Comparison of ENCODE assay signal across 17 cellular contexts in genomic region chrX:154351183-154352011, GRCh38. TPM values are rescaled to one million over a fixed set of nuclear protein-coding genes. Genes with fewer than 3 reads are reported as not detected.
A peak's percentile ranks its signal among the peaks of the same experiment; 100 is the strongest.
DNase-seq lines count a peak whose midpoint lies in the region; ATAC-seq and TF ChIP-seq lines count a peak whose summit lies in the region.
"Had no signal": no experiment of that assay in that cellular context is flagged by ENCODE, and none has a peak within 500 bp of the region (broad histone marks: within the 10 kb centered on the region; RNA-seq: fewer than 3 reads in every experiment).

No MANE protein-coding gene starts in this region.

- peak; percentile 66 for ATAC-seq in stimulated activated memory B cell treated with anti-CD40 and anti-IgM and Interleukin-4, amounts not matched to agents 10 μg/mL and 1 μg/mL and 100 μg/mL, for 72 hours
- no peak for ATAC-seq in GM19397 (IDR thresholded peaks at IDR 0.05; ENCODE audit: unreplicated experiment)
- ATAC-seq: foreskin keratinocyte, pancreas had no signal

- H3K4me1 ChIP-seq in esophagus (ENCODE audit: control insufficient read depth in 2 of 2, insufficient read depth in 2 of 2, low read length in 1 of 2) (peaks cover 3 to 6% of the 10 kb centered on the region in 2 donors), colonic mucosa (peaks cover 8% of the 10 kb centered on the region), HAP-1 (no peaks in the 10 kb centered on the region)
- H3K4me1 ChIP-seq: foreskin keratinocyte, pancreas had no signal

- H3K36me3 Mint-ChIP-seq in activated T-cell treated with anti-CD3 and anti-CD28 coated beads, Interleukin-2, amount 50 U/mL, for 24 hours (ENCODE audit: low read depth) = peaks cover 79% of the 10 kb centered on the region
- H3K36me3 Mint-ChIP-seq in stimulated activated memory B cell treated with anti-CD40 and anti-IgM and Interleukin-4, amounts not matched to agents 10 μg/mL and 1 μg/mL and 100 μg/mL, for 72 hours = peaks cover 26% of the 10 kb centered on the region

- H3K4me1 Mint-ChIP-seq in activated T-cell treated with anti-CD3 and anti-CD28 coated beads, Interleukin-2, amount 50 U/mL, for 24 hours (ENCODE audit: low read depth) = peaks cover 70% of the 10 kb centered on the region
- peaks cover 28% of the 10 kb centered on the region for H3K4me1 Mint-ChIP-seq in stimulated activated memory B cell treated with anti-CD40 and anti-IgM and Interleukin-4, amounts not matched to agents 10 μg/mL and 1 μg/mL and 100 μg/mL, for 72 hours

- no peak overlapping the region for H3K4me3 ChIP-seq in WERI-Rb-1 (ENCODE audit: low read depth, low read length)
- H3K4me3 ChIP-seq in esophagus (ENCODE audit: low read depth in 1 of 2, low read length in 2 of 2) = no peak overlapping the region
- H3K4me3 ChIP-seq in colonic mucosa = no peak overlapping the region
- H3K4me3 ChIP-seq in HAP-1 = no peak overlapping the region
- H3K4me3 ChIP-seq: pancreas, thoracic aorta had no signal

- WGBS in esophagus, 2 donors = 45 to 57% methylated on average over 30 of the region's 30 CpGs

- peak; percentile 46 for DNase-seq in activated T-cell treated with anti-CD3 and anti-CD28 coated beads, Interleukin-2, amount 50 U/mL, for 24 hours
- DNase-seq in activated T-cell treated with anti-CD3 and anti-CD28 coated beads, Interleukin-2, amount 50 U/mL, for 48 hours = no peak
- DNase-seq in WERI-Rb-1 = no peak
- no peak for DNase-seq in colonic mucosa
- DNase-seq in HAP-1 (ENCODE audit: low spot score in 2 of 2) = no peak
- DNase-seq: foreskin keratinocyte; NCI-H1048; NCI-H69; SK-N-SH; stimulated activated CD4-positive, alpha-beta T cell treated with anti-CD3 and anti-CD28 coated beads, Interleukin-4, amount 100 ng/mL, for 1 hour had no signal

- no peak overlapping the region for H3K4me3 Mint-ChIP-seq in activated T-cell treated with anti-CD3 and anti-CD28 coated beads, Interleukin-2, amount 50 U/mL, for 24 hours
- no peak overlapping the region for H3K4me3 Mint-ChIP-seq in stimulated activated memory B cell treated with anti-CD40 and anti-IgM and Interleukin-4, amounts not matched to agents 10 μg/mL and 1 μg/mL and 100 μg/mL, for 72 hours

- peak overlapping the region in 1 of 2 donors; percentile 35 for H3K9ac ChIP-seq in colonic mucosa (ENCODE audit: low read depth in 2 of 2, low read length in 2 of 2)
- H3K9ac ChIP-seq: SK-N-SH had no signal

- no peaks in the 10 kb centered on the region for H3K9me3 Mint-ChIP-seq in activated T-cell treated with anti-CD3 and anti-CD28 coated beads, Interleukin-2, amount 50 U/mL, for 24 hours
- no peaks in the 10 kb centered on the region for H3K9me3 Mint-ChIP-seq in stimulated activated memory B cell treated with anti-CD40 and anti-IgM and Interleukin-4, amounts not matched to agents 10 μg/mL and 1 μg/mL and 100 μg/mL, for 72 hours

- H3K27ac Mint-ChIP-seq in activated T-cell treated with anti-CD3 and anti-CD28 coated beads, Interleukin-2, amount 50 U/mL, for 24 hours = peak overlapping the region; percentile 79
- H3K27ac Mint-ChIP-seq in stimulated activated memory B cell treated with anti-CD40 and anti-IgM and Interleukin-4, amounts not matched to agents 10 μg/mL and 1 μg/mL and 100 μg/mL, for 72 hours = peak overlapping the region; percentile 81

- intact Hi-C loops in colonic mucosa (cut with DNase I) = no loop called here

- peak overlapping the region; percentile 55; the same call in 1 of the 2 replicates for H3K27ac ChIP-seq in WERI-Rb-1
- H3K27ac ChIP-seq in esophagus (ENCODE audit: low read depth in 2 of 2, low read length in 1 of 2) = peak overlapping the region; percentile 42
- H3K27ac ChIP-seq in colonic mucosa = no peak overlapping the region
- H3K27ac ChIP-seq: foreskin keratinocyte, pancreas had no signal

- in situ Hi-C loops in HAP-1 (cut with MboI; ENCODE audit: low sequenced_read_pairs) = loop anchor here (25.0 kb wide), 1 partner anchor 186 kb away; the partner anchor contains the start of genes G6PD and IKBKG

- H3K27me3 ChIP-seq in WERI-Rb-1 (ENCODE audit: insufficient read depth, low read depth, severe bottlenecking) = peaks cover 34% of the 10 kb centered on the region
- no peaks in the 10 kb centered on the region for H3K27me3 ChIP-seq in esophagus (ENCODE audit: control insufficient read depth in 1 of 2, insufficient read depth in 2 of 2, low read length in 2 of 2)
- H3K27me3 ChIP-seq in colonic mucosa = no peaks in the 10 kb centered on the region
- no peaks in the 10 kb centered on the region for H3K27me3 ChIP-seq in HAP-1 (ENCODE audit: low read depth)
- H3K27me3 ChIP-seq: foreskin keratinocyte, pancreas had no signal

- peaks cover 85% of the 10 kb centered on the region for H3K36me3 ChIP-seq in WERI-Rb-1
- peaks cover 0 to 65% of the 10 kb centered on the region in 2 donors for H3K36me3 ChIP-seq in esophagus (ENCODE audit: control insufficient read depth in 2 of 2, insufficient read depth in 2 of 2, low read length in 1 of 2)
- no peaks in the 10 kb centered on the region for H3K36me3 ChIP-seq in colonic mucosa
- H3K36me3 ChIP-seq in HAP-1 (replicated peaks) = peaks cover 84% of the 10 kb centered on the region

- H3K9me3 ChIP-seq in WERI-Rb-1 (ENCODE audit: severe bottlenecking) (no peaks in the 10 kb centered on the region), esophagus (ENCODE audit: control insufficient read depth in 2 of 2, insufficient read depth in 1 of 2, low read depth in 1 of 2, low read length in 1 of 2) (no peaks in the 10 kb centered on the region), colonic mucosa (no peaks in the 10 kb centered on the region), HAP-1 (no peaks in the 10 kb centered on the region)
- H3K9me3 ChIP-seq: pancreas, SK-N-SH, thoracic aorta had no signal

- no peaks in the 10 kb centered on the region for H3K27me3 Mint-ChIP-seq in activated T-cell treated with anti-CD3 and anti-CD28 coated beads, Interleukin-2, amount 50 U/mL, for 24 hours
- no peaks in the 10 kb centered on the region for H3K27me3 Mint-ChIP-seq in stimulated activated memory B cell treated with anti-CD40 and anti-IgM and Interleukin-4, amounts not matched to agents 10 μg/mL and 1 μg/mL and 100 μg/mL, for 72 hours

- TF ChIP-seq CTCF in WERI-Rb-1 (IDR thresholded peaks at IDR 0.05; ENCODE audit: low read depth, low read length) (no peak), colonic mucosa (IDR thresholded peaks at IDR 0.05) (no peak)

RNA-seq across cellular contexts. Expression of gene FLNA, which starts 23.0 kb away (rescaled TPM):
- polyA plus RNA-seq in esophagus = 100 to 1,000 TPM; 407 to 691 TPM
- total RNA-seq in colonic mucosa = 100 to 1,000 TPM; 124 to 773 TPM

RNA-seq across cellular contexts. Expression of gene EMD, which starts 27.7 kb away (rescaled TPM):
- 10 to 100 TPM; 66.5 to 83.9 TPM for polyA plus RNA-seq in esophagus
- total RNA-seq in colonic mucosa = 10 to 100 TPM; 44.4 to 49.1 TPM

RNA-seq across cellular contexts. Expression of gene RPL10, which starts 46.8 kb away (rescaled TPM):
- 1,000 to 10,000 TPM; 2,998 to 4,750 TPM for polyA plus RNA-seq in esophagus
- 1,000 to 10,000 TPM; 1,915 to 2,641 TPM for total RNA-seq in colonic mucosa

RNA-seq across cellular contexts. Expression of gene TKTL1, which starts 55.8 kb away (rescaled TPM):
- not detected for polyA plus RNA-seq in esophagus
- total RNA-seq in colonic mucosa = not detected
- total RNA-seq: foreskin keratinocyte, pancreas had no signal
- polyA plus RNA-seq: foreskin keratinocyte, pancreas, SK-N-SH had no signal

RNA-seq across cellular contexts. Expression of gene TEX28, which starts 56.5 kb away (rescaled TPM):
- polyA plus RNA-seq in esophagus = not detected
- not detected for total RNA-seq in colonic mucosa
- total RNA-seq: cerebellum, Daoy, foreskin keratinocyte, pancreas, thoracic aorta had no signal
- polyA plus RNA-seq: foreskin keratinocyte, pancreas, SK-N-SH had no signal
